ENCODE assay signal across 24 cellular contexts in the genomic region with DNA sequence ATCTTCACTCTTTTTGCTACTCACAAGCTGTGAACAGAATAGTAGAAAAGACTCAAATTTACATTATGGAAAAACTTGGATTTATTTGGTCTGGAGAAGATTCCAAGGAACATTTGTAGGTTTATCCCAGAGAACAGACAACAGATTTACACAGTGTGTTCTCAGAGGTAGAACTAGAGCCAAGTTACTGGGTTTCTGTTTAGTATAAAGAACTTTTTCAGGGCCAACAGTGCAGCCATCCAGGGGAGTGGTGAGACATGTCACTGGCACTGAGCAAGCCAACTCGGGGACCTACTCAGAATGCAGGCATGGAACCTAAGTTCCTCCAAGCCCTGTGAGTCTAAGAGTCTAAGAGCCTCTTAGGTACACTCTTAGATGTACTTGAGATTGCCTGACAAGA.
"Had no signal": no experiment of that assay in that cellular context is flagged by ENCODE, and none has a peak within 500 bp of the region (broad histone marks: within the 10 kb centered on the region; RNA-seq: fewer than 3 reads in every experiment).

No MANE protein-coding gene starts in this region.

- DNase-seq: stimulated activated CD4-positive, alpha-beta T cell treated with anti-CD3 and anti-CD28 coated beads, Interleukin-1b, Interleukin-23, amount 100 ng/mL, for 48 hours; stimulated activated CD4-positive, alpha-beta T cell treated with anti-CD3 and anti-CD28 coated beads, Interleukin-2, amount 100 ng/mL, for 24 hours; stimulated activated CD4-positive, alpha-beta T cell treated with anti-CD3 and anti-CD28 coated beads, Interleukin-2, amount 100 ng/mL, for 48 hours; stimulated activated CD4-positive, alpha-beta T cell treated with anti-CD3 and anti-CD28 coated beads, Interleukin-4, amount 100 ng/mL, for 1 hour; stimulated activated CD4-positive, alpha-beta T cell treated with anti-CD3 and anti-CD28 coated beads, Interleukin-4, amount 100 ng/mL, for 24 hours; stimulated activated CD4-positive, alpha-beta T cell treated with anti-CD3 and anti-CD28 coated beads, Interleukin-4, amount 100 ng/mL, for 4 hours; stimulated activated CD8-positive, alpha-beta memory T cell treated with anti-CD3 and anti-CD28 coated beads, Interleukin-4, amount 100 ng/mL, for 48 hours; stimulated activated naive B cell treated with anti-CD40 and anti-IgM and Interleukin-4, amounts not matched to agents 10 μg/mL and 1 μg/mL and 100 μg/mL, for 72 hours; stimulated activated naive CD4-positive, alpha-beta T cell; stimulated activated naive CD4-positive, alpha-beta T cell treated with Interleukin-2 at 50 U/mL for 16 hours; stimulated activated naive CD8-positive, alpha-beta T cell treated with anti-CD3 and anti-CD28 coated beads, Interleukin-15, amount 100 ng/mL, for 72 hours; stomach; substantia nigra; testis; thyroid gland; tibial artery; transverse colon; trophoblast cell; upper lobe of left lung; upper lobe of right lung had no signal

- H3K4me1 ChIP-seq: testis, thyroid gland, tibial nerve, transverse colon, upper lobe of left lung, upper lobe of right lung had no signal

- H3K9me3 ChIP-seq: stomach, suprapubic skin, testis, thoracic aorta, thyroid gland, tibial artery, tibial nerve, transverse colon, upper lobe of left lung, upper lobe of right lung had no signal

- H3K4me3 ChIP-seq: stomach, suprapubic skin, testis, thoracic aorta, thyroid gland, tibial artery, tibial nerve, transverse colon, upper lobe of left lung, upper lobe of right lung had no signal

- H3K27me3 ChIP-seq: stomach, suprapubic skin, testis, thyroid gland, tibial artery, tibial nerve, transverse colon, upper lobe of left lung, upper lobe of right lung had no signal

- ATAC-seq: stimulated activated memory B cell treated with anti-CD40 and anti-IgM and Interleukin-4, amounts not matched to agents 10 μg/mL and 1 μg/mL and 100 μg/mL, for 72 hours; stimulated activated naive B cell treated with anti-CD40 and anti-IgM and Interleukin-4, amounts not matched to agents 10 μg/mL and 1 μg/mL and 100 μg/mL, for 72 hours; stimulated activated naive CD8-positive, alpha-beta T cell treated with anti-CD3 and anti-CD28 coated beads, Interleukin-15, amount 100 ng/mL, for 72 hours; upper lobe of right lung had no signal

- H3K36me3 ChIP-seq: stomach, suprapubic skin, thoracic aorta, thyroid gland, tibial artery, tibial nerve, transverse colon, upper lobe of left lung, upper lobe of right lung had no signal

- H3K27ac ChIP-seq: stomach, suprapubic skin, testis, thoracic aorta, thyroid gland, tibial artery, tibial nerve, upper lobe of left lung, upper lobe of right lung had no signal
